In the genomic region with DNA sequence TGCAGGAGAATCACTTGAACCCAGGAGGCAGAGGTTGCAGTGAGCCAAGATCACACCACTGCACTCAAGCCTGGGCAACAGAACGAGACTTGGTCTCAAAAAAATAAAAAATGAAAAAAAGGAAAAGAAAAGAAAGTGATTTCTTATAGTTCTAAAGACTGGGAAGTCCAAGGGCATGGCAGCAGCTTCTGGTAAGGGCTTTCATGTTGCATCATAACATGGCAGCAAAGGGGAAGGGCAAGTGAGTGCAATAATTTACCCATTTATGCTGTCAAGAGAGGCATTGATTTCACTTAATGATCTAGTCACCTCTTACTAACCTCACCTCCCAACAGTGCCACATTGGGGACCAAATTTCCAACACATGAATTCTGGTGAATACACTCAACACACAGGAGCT, we compare ENCODE assay signal across 39 cellular contexts. TPM values are rescaled to one million over a fixed set of nuclear protein-coding genes. Genes with fewer than 3 reads are reported as not detected.
"Had no signal": no experiment of that assay in that cellular context is flagged by ENCODE, and none has a peak within 500 bp of the region (broad histone marks: within the 10 kb centered on the region; RNA-seq: fewer than 3 reads in every experiment).

No MANE protein-coding gene starts in this region.

- H3K36me3 ChIP-seq: MG63 had no signal

- H3K4me3 ChIP-seq: MG63 had no signal

- DNase-seq: MG63, MM.1S, MV-4-11, NCI-H1048, NCI-H1092, NCI-H1092 treated with DMSO at 0.1 percent for 48 hours, NCI-H1105, NCI-H1105 treated with DMSO at 0.1 percent for 48 hours, NCI-H1417, NCI-H1417 treated with DMSO at 0.1 percent for 48 hours, NCI-H1436, NCI-H1436 treated with DMSO at 0.1 percent for 48 hours, NCI-H146, NCI-H1694, NCI-H1694 treated with DMSO at 0.1 percent for 48 hours, NCI-H187, NCI-H187 treated with DMSO at 0.1 percent for 48 hours, NCI-H1930, NCI-H2029, NCI-H2029 treated with DMSO at 0.1 percent for 48 hours, NCI-H2081, NCI-H2081 treated with DMSO at 0.1 percent for 48 hours, NCI-H2107, NCI-H2171, NCI-H2171 treated with DMSO at 0.1 percent for 48 hours, NCI-H2227 treated with DMSO at 0.1 percent for 48 hours, NCI-H226, NCI-H345, NCI-H446, NCI-H446 treated with DMSO at 0.1 percent for 48 hours, NCI-H510A, NCI-H510A treated with DMSO at 0.1 percent for 48 hours, NCI-H524, NCI-H524 treated with DMSO at 0.1 percent for 48 hours, NCI-H526 had no signal

- H3K9me3 ChIP-seq: MG63 had no signal

- H3K27me3 ChIP-seq: MG63 had no signal

RNA-seq across cellular contexts. Expression of a gene that starts 8.8 kb away (rescaled TPM):
- total RNA-seq: LHCN-M2 had no signal

RNA-seq across cellular contexts. Expression of a gene that starts 31.2 kb away (rescaled TPM):
- total RNA-seq: LHCN-M2, M059J, MCF 10A, NCI-H460 had no signal
